In genomic region chr13:33548065-33548464, GRCh38 we compare ENCODE assay signal across 15 cellular contexts.
DNase-seq lines count a peak whose midpoint lies in the region; ATAC-seq and TF ChIP-seq lines count a peak whose summit lies in the region.
"Had no signal": no experiment of that assay in that cellular context is flagged by ENCODE, and none has a peak within 500 bp of the region (broad histone marks: within the 10 kb centered on the region; RNA-seq: fewer than 3 reads in every experiment).

No MANE protein-coding gene starts in this region.

- peak; percentile 34 for ATAC-seq in HG02759 (IDR thresholded peaks at IDR 0.05; ENCODE audit: unreplicated experiment)
- ATAC-seq: HepG2; naive thymus-derived CD4-positive, alpha-beta T cell had no signal

- H3K79me2 ChIP-seq in DOHH2 (ENCODE audit: control insufficient read depth, low read length) = no peaks in the 10 kb centered on the region

- peaks cover 15% of the 10 kb centered on the region for H3F3A ChIP-seq in DOHH2 (ENCODE audit: control insufficient read depth, insufficient read depth)

- peak overlapping the region; percentile 38 for H3K4me2 ChIP-seq in DOHH2 (ENCODE audit: low read length)

- H3K9me2 ChIP-seq in DOHH2 (replicated peaks; ENCODE audit: control insufficient read depth, low read length) = no peaks in the 10 kb centered on the region

- H3K27ac ChIP-seq in DOHH2 (ENCODE audit: low read depth, low read length) = 0 out of 2 replicates have a peak overlapping the region, but pooled peaks have one; percentile 12
- H3K27ac ChIP-seq: testis had no signal

- H4K20me1 ChIP-seq in DOHH2 (ENCODE audit: control insufficient read depth, insufficient read depth, low read depth, low read length) = no peaks in the 10 kb centered on the region

- no peaks in the 10 kb centered on the region for H3K9me3 ChIP-seq in DOHH2 (ENCODE audit: control insufficient read depth, insufficient read depth, low read length)
- H3K9me3 ChIP-seq: testis had no signal

- TF ChIP-seq CTCF in DOHH2 (IDR thresholded peaks at IDR 0.05; ENCODE audit: low read depth, low read length, poor library complexity, severe bottlenecking) = no peak

- peak overlapping the region; percentile 16; the same call in 1 of the 2 replicates for H3K4me3 ChIP-seq in DOHH2 (ENCODE audit: low read length)
- H3K4me3 ChIP-seq: lung, testis had no signal

- H3K36me3 ChIP-seq in DOHH2 (ENCODE audit: control insufficient read depth, low read length) = peaks cover 13% of the 10 kb centered on the region

- peak; percentile 36 for DNase-seq in NOMO-1 treated with dmso at 0.1 percent for 144 hours (lab: John Stamatoyannopoulos, UW; ENCODE audit: unreplicated experiment)
- DNase-seq in germinal center (ENCODE audit: low spot score) = peak; percentile 15
- DNase-seq in NCI-H69 (lab: John Stamatoyannopoulos, UW) = no peak
- DNase-seq in dermis blood vessel endothelial cell = no peak
- no peak for DNase-seq in DMS114 treated with DMSO at 0.1 percent for 48 hours (lab: John Stamatoyannopoulos, UW; ENCODE audit: unreplicated experiment)
- DNase-seq: effector CD4-positive, alpha-beta T cell; islet precursor cell; MM.1S; naive thymus-derived CD4-positive, alpha-beta T cell; stimulated activated CD4-positive, alpha-beta T cell treated with anti-CD3 and anti-CD28 coated beads, Interleukin-4, amount 100 ng/mL, for 24 hours; testis had no signal

- peaks cover 30% of the 10 kb centered on the region for H3K4me1 ChIP-seq in DOHH2 (ENCODE audit: control insufficient read depth, low read length)

- H3K27me3 ChIP-seq in DOHH2 (ENCODE audit: control insufficient read depth, low read length) = no peaks in the 10 kb centered on the region
- H3K27me3 ChIP-seq: testis had no signal

Comparison
In these comparisons a context has a peak if more than half of its experiments do, and no peak if none do; other contexts are left out.
1. DNase-seq: peak in NOMO-1 treated with dmso at 0.1 percent for 144 hours (single experiment) and germinal center (single experiment); none in NCI-H69 (single experiment), dermis blood vessel endothelial cell (single experiment) and DMS114 treated with DMSO at 0.1 percent for 48 hours (single experiment).